Comparison of ENCODE assay signal across 9 cellular contexts in genomic region chr12:62436164-62436503, GRCh38. TPM values are rescaled to one million over a fixed set of nuclear protein-coding genes. Genes with fewer than 3 reads are reported as not detected.
DNase-seq lines count a peak whose midpoint lies in the region; ATAC-seq and TF ChIP-seq lines count a peak whose summit lies in the region.
"Had no signal": no experiment of that assay in that cellular context is flagged by ENCODE, and none has a peak within 500 bp of the region (broad histone marks: within the 10 kb centered on the region; RNA-seq: fewer than 3 reads in every experiment).

No MANE protein-coding gene starts in this region.

- H3K4me3 ChIP-seq in AG04450 (ENCODE audit: low read depth, low read length), result peak overlapping the region; percentile 61
- peak overlapping the region in 1 of 2 experiments; percentile 76 for H3K4me3 ChIP-seq in mesenchymal stem cell (ENCODE audit: insufficient read depth in 1 of 2, low read depth in 1 of 2, low read length in 2 of 2)

- DNase-seq in AG04450 (ENCODE audit: low read depth, low spot score) (no peak), mesenchymal stem cell (no peak), SW 1271 (lab: John Stamatoyannopoulos, UW) (no peak), NCI-H1092 treated with DMSO at 0.1 percent for 48 hours (lab: John Stamatoyannopoulos, UW) (no peak), SKM-1 treated with dmso at 0.1 percent for 144 hours (lab: John Stamatoyannopoulos, UW; ENCODE audit: unreplicated experiment) (no peak), UCSD-AML1 (lab: John Stamatoyannopoulos, UW; ENCODE audit: unreplicated experiment) (no peak)
- DNase-seq in activated T-helper 1 cell treated with anti-CD3 and anti-CD28 coated beads, Interleukin-12 subunit alpha, Interleukin-12 subunit beta, Interleukin-2, Interleukin-4 antibody, amounts not matched to agents 30 ng/mL and 10 ng/mL and 1 ng/mL, durations not matched to agents 14 hours and 24 hours and 36 hours (ENCODE audit: low spot score), result no peak
- DNase-seq: NCI-H187 treated with DMSO at 0.1 percent for 48 hours had no signal

- H3K36me3 ChIP-seq in mesenchymal stem cell (ENCODE audit: control insufficient read depth in 1 of 2, insufficient read depth in 2 of 2, low read depth in 1 of 2, low read length in 2 of 2), result no peaks in the 10 kb centered on the region

- H3K4me1 Mint-ChIP-seq in activated T-helper 1 cell treated with anti-CD3 and anti-CD28 coated beads, Interleukin-12 subunit alpha, Interleukin-12 subunit beta, Interleukin-2, Interleukin-4 antibody, amounts not matched to agents 30 ng/mL and 10 ng/mL and 1 ng/mL, durations not matched to agents 14 hours and 24 hours and 36 hours (ENCODE audit: low read depth), result peaks cover 24% of the 10 kb centered on the region

- H3K18ac ChIP-seq in mesenchymal stem cell (ENCODE audit: low read depth in 1 of 2, low read length in 2 of 2), result no peak overlapping the region

- no peak overlapping the region for H2BK12ac ChIP-seq in mesenchymal stem cell (ENCODE audit: low read length in 2 of 2)

- intact Hi-C loops in activated T-helper 1 cell treated with anti-CD3 and anti-CD28 coated beads, Interleukin-12 subunit alpha, Interleukin-12 subunit beta, Interleukin-2, Interleukin-4 antibody, amounts not matched to agents 30 ng/mL and 10 ng/mL and 1 ng/mL, durations not matched to agents 14 hours and 24 hours and 36 hours (cut with micrococcal nuclease), result loop anchor here (5.0 kb wide), 2 partner anchors 86 to 376 kb away; no protein-coding TSS in a partner anchor

- POLR2A ChIA-PET in AG04450 (lab: Yijun Ruan, JAX), result interaction anchor here (0.6 kb wide), 1 partner anchor 143 kb away, joined by 3 read pairs; no protein-coding TSS in a partner anchor

- H3K23ac ChIP-seq in mesenchymal stem cell (ENCODE audit: low read length in 2 of 2), result no peak overlapping the region

- H2AFZ ChIP-seq in mesenchymal stem cell (ENCODE audit: low read depth, low read length), result peak overlapping the region; percentile 70

- peak; percentile 20 for ATAC-seq in GM18868 (IDR thresholded peaks at IDR 0.05; ENCODE audit: unreplicated experiment)

- TF ChIP-seq CTCF in AG04450 (IDR thresholded peaks at IDR 0.05; ENCODE audit: low read depth, low read length), result no peak

- peaks cover 8% of the 10 kb centered on the region for H3K9me3 Mint-ChIP-seq in activated T-helper 1 cell treated with anti-CD3 and anti-CD28 coated beads, Interleukin-12 subunit alpha, Interleukin-12 subunit beta, Interleukin-2, Interleukin-4 antibody, amounts not matched to agents 30 ng/mL and 10 ng/mL and 1 ng/mL, durations not matched to agents 14 hours and 24 hours and 36 hours

- H2BK5ac ChIP-seq in mesenchymal stem cell (ENCODE audit: low read depth, low read length, poor library complexity, severe bottlenecking), result no peak overlapping the region

- H3K9me3 ChIP-seq in AG04450 (ENCODE audit: control insufficient read depth, insufficient read depth, low read length), result no peaks in the 10 kb centered on the region
- H3K9me3 ChIP-seq in mesenchymal stem cell (ENCODE audit: control insufficient read depth, low read length), result peaks cover 6% of the 10 kb centered on the region

- no peak overlapping the region for H3K4ac ChIP-seq in mesenchymal stem cell (ENCODE audit: low read depth in 1 of 2, low read length in 2 of 2)

- H3K27me3 ChIP-seq in AG04450 (ENCODE audit: control insufficient read depth, insufficient read depth, low read length), result peaks cover 24% of the 10 kb centered on the region
- peaks cover 19 to 37% of the 10 kb centered on the region in 2 experiments for H3K27me3 ChIP-seq in mesenchymal stem cell (ENCODE audit: control insufficient read depth in 1 of 2, insufficient read depth in 1 of 2, low read length in 2 of 2)

- CTCF ChIA-PET in AG04450 (lab: Charles Lee), result interaction anchor here (0.5 to 4.9 kb wide), 14 partner anchors 12 to 1798 kb away, joined by 3 to 128 read pairs (median 8); no protein-coding TSS in a partner anchor

- no peak overlapping the region for H3K14ac ChIP-seq in mesenchymal stem cell (ENCODE audit: low read length in 2 of 2)

- peak overlapping the region; percentile 39 for H3K9ac ChIP-seq in mesenchymal stem cell (ENCODE audit: low read length)

- H3K27ac Mint-ChIP-seq in activated T-helper 1 cell treated with anti-CD3 and anti-CD28 coated beads, Interleukin-12 subunit alpha, Interleukin-12 subunit beta, Interleukin-2, Interleukin-4 antibody, amounts not matched to agents 30 ng/mL and 10 ng/mL and 1 ng/mL, durations not matched to agents 14 hours and 24 hours and 36 hours, result no peak overlapping the region

- H3K4me3 Mint-ChIP-seq in activated T-helper 1 cell treated with anti-CD3 and anti-CD28 coated beads, Interleukin-12 subunit alpha, Interleukin-12 subunit beta, Interleukin-2, Interleukin-4 antibody, amounts not matched to agents 30 ng/mL and 10 ng/mL and 1 ng/mL, durations not matched to agents 14 hours and 24 hours and 36 hours, result peak overlapping the region; percentile 80

- H4K91ac ChIP-seq in mesenchymal stem cell (ENCODE audit: low read length), result peak overlapping the region; percentile 34

- no peak overlapping the region for H3K27ac ChIP-seq in AG04450 (ENCODE audit: low read depth, low read length)
- H3K27ac ChIP-seq in mesenchymal stem cell (ENCODE audit: low read length, poor library complexity, severe bottlenecking), result no peak overlapping the region

- WGBS in mesenchymal stem cell, result 68% methylated on average over 12 of the region's 12 CpGs

- no peak overlapping the region for H3K4me2 ChIP-seq in mesenchymal stem cell (ENCODE audit: low read length, poor library complexity, severe bottlenecking)

- H4K8ac ChIP-seq in mesenchymal stem cell (ENCODE audit: low read length), result peak overlapping the region; percentile 45

- no peak overlapping the region for H2AK5ac ChIP-seq in mesenchymal stem cell (ENCODE audit: low read length, severe bottlenecking)

- H3K4me1 ChIP-seq in mesenchymal stem cell (ENCODE audit: control insufficient read depth, insufficient read depth, low read depth, low read length), result peaks cover 12% of the 10 kb centered on the region

- no peaks in the 10 kb centered on the region for H3K79me1 ChIP-seq in mesenchymal stem cell (replicated peaks; ENCODE audit: low read length, poor library complexity, severe bottlenecking)

- H3K36me3 Mint-ChIP-seq in activated T-helper 1 cell treated with anti-CD3 and anti-CD28 coated beads, Interleukin-12 subunit alpha, Interleukin-12 subunit beta, Interleukin-2, Interleukin-4 antibody, amounts not matched to agents 30 ng/mL and 10 ng/mL and 1 ng/mL, durations not matched to agents 14 hours and 24 hours and 36 hours (ENCODE audit: low read depth), result no peaks in the 10 kb centered on the region

- H2BK120ac ChIP-seq in mesenchymal stem cell (ENCODE audit: low read depth, low read length), result no peak overlapping the region

- H2BK15ac ChIP-seq in mesenchymal stem cell (ENCODE audit: low read depth, poor library complexity, severe bottlenecking), result no peak overlapping the region

- H3K27me3 Mint-ChIP-seq in activated T-helper 1 cell treated with anti-CD3 and anti-CD28 coated beads, Interleukin-12 subunit alpha, Interleukin-12 subunit beta, Interleukin-2, Interleukin-4 antibody, amounts not matched to agents 30 ng/mL and 10 ng/mL and 1 ng/mL, durations not matched to agents 14 hours and 24 hours and 36 hours (ENCODE audit: insufficient read depth), result peaks cover 52% of the 10 kb centered on the region

RNA-seq across cellular contexts. Expression of gene MON2, which starts 30.5 kb away (rescaled TPM):
- polyA plus RNA-seq in AG04450 (2011; rRNA removed), result 24.2 and 25.4 TPM in 2 replicates
- 38.9 and 47.6 TPM in 2 replicates for polyA minus RNA-seq in AG04450 (2011; rRNA and poly(A)+ RNA removed)
- 33.1 and 40.8 TPM in 2 replicates for total RNA-seq in activated T-helper 1 cell treated with anti-CD3 and anti-CD28 coated beads, Interleukin-12 subunit alpha, Interleukin-12 subunit beta, Interleukin-2, Interleukin-4 antibody, amounts not matched to agents 30 ng/mL and 10 ng/mL and 1 ng/mL, durations not matched to agents 14 hours and 24 hours and 36 hours
- 14.9 TPM for polyA plus RNA-seq in mesenchymal stem cell (2013, experiment 1 of 2)
- polyA plus RNA-seq in mesenchymal stem cell (2013, experiment 2 of 2), result 14.4 TPM
